In genomic region chr20:13524339-13524738, GRCh38 we compare ENCODE assay signal across 11 cellular contexts.
"Had no signal": no experiment of that assay in that cellular context is flagged by ENCODE, and none has a peak within 500 bp of the region (broad histone marks: within the 10 kb centered on the region; RNA-seq: fewer than 3 reads in every experiment).

No MANE protein-coding gene starts in this region.

- H3K9me3 ChIP-seq: mucosa of descending colon, neutrophil had no signal

- H3K27ac ChIP-seq: heart left ventricle, neutrophil, skin epidermis had no signal

- ATAC-seq: mucosa of descending colon; naive thymus-derived CD8-positive, alpha-beta T cell had no signal

- H3K36me3 ChIP-seq: neutrophil had no signal

- DNase-seq: erythroblast; heart left ventricle; hippocampal formation; kidney glomerular epithelial cell; mucosa of descending colon; naive thymus-derived CD8-positive, alpha-beta T cell; posterior cingulate gyrus; stimulated activated CD4-positive, alpha-beta T cell treated with anti-CD3 and anti-CD28 coated beads, Interleukin-12 subunit alpha, Interleukin-12 subunit beta, amount 100 ng/mL, for 4 hours; stimulated activated naive CD4-positive, alpha-beta T cell treated with Interleukin-2 at 50 U/mL for 16 hours had no signal

- H3K4me1 ChIP-seq: heart left ventricle had no signal

- H3K27me3 ChIP-seq: heart left ventricle, neutrophil had no signal

- H3K4me3 ChIP-seq: heart left ventricle, mucosa of descending colon, skin epidermis had no signal
